22 cellular contexts compared by ENCODE assay signal in the genomic region with DNA sequence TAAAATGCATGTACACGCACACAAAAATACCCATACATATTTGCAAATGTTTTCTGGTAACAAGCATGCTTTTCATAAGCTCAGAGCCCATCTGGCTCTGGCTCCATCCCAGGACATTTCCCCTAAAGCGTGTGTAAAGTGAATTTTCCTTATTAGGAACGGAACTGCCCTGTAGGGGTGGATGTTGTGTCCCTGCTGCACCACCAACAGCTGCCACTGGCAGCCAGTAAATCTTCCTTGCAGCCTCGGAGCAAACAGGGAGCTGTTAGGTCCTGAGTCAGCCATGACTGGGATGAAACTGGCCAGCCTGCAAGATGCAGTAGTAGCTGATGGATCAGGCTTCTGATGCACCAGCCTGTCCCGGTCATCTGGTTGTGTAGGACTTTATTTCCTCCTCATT.
A peak's percentile ranks its signal among the peaks of the same experiment; 100 is the strongest.
DNase-seq lines count a peak whose midpoint lies in the region; ATAC-seq, FAIRE-seq and TF ChIP-seq lines count a peak whose summit lies in the region.
"Had no signal": no experiment of that assay in that cellular context is flagged by ENCODE, and none has a peak within 500 bp of the region (broad histone marks: within the 10 kb centered on the region; RNA-seq: fewer than 3 reads in every experiment).

No MANE protein-coding gene starts in this region.

- no peak for FAIRE-seq in GM12891 (lab: Jason Lieb, UNC)
- FAIRE-seq: GM12878 had no signal

- H3K36me3 ChIP-seq in BE2C: no peaks in the 10 kb centered on the region
- H3K36me3 ChIP-seq: HAP-1, SJSA1 had no signal

- DNase-seq in BE2C: peak; percentile 34
- DNase-seq in HEK293T (ENCODE audit: extremely low spot score): peak; percentile 21
- DNase-seq in iPS-NIHi7 (ENCODE audit: extremely low spot score): peak; percentile 76
- no peak for DNase-seq in NCI-H748 (lab: John Stamatoyannopoulos, UW; ENCODE audit: unreplicated experiment)
- no peak for DNase-seq in NCI-H2107 (lab: John Stamatoyannopoulos, UW)
- no peak for DNase-seq in NCI-H1930 (lab: John Stamatoyannopoulos, UW)
- DNase-seq in GM12891 (ENCODE audit: insufficient read length, low spot score): no peak
- DNase-seq: activated CD4-positive, alpha-beta T cell treated with anti-CD3 and anti-CD28 coated beads for 4 hours; activated effector memory CD4-positive, alpha-beta T cell treated with anti-CD3 and anti-CD28 coated beads, Interleukin-2, amount 50 U/mL, for 16 hours; CD8-positive, alpha-beta memory T cell; GDM1; KG1; NCI-H1105; occipital lobe; stimulated activated CD4-positive, alpha-beta T cell treated with anti-CD3 and anti-CD28 coated beads, Interleukin-2, amount 100 ng/mL, for 24 hours; T1000 had no signal

- H3K4me1 ChIP-seq in BE2C: no peaks in the 10 kb centered on the region; the same call in none of the 2 replicates
- H3K4me1 ChIP-seq: HAP-1, SJSA1 had no signal

- no peak overlapping the region for H3K4me3 ChIP-seq in BE2C (ENCODE audit: low read depth, low read length)
- H3K4me3 ChIP-seq: GM12878, HAP-1, SJSA1 had no signal

- peak; percentile 23; the same call in 1 of the 2 replicates for TF ChIP-seq CTCF in BE2C (IDR thresholded peaks at IDR 0.05; ENCODE audit: low read depth, low read length)

- CTCF ChIA-PET in HEK293T (lab: Yijun Ruan, JAX): no interaction called here

- H3K9me3 ChIP-seq in BE2C: no peaks in the 10 kb centered on the region
- H3K9me3 ChIP-seq: HAP-1, SJSA1 had no signal

- POLR2A ChIA-PET in HEK293T (lab: Yijun Ruan, JAX): no interaction called here

- TF ChIP-seq POLR2A in GM12891 (IDR thresholded peaks at IDR 0.05; ENCODE audit: low read depth, low read length): no peak

- ATAC-seq in SK-N-SH treated with all-trans-retinoic acid at 6 μM for 48 hours: no peak
- ATAC-seq: GM12878, left lobe of liver, sciatic nerve had no signal

- H3K27me3 ChIP-seq in BE2C: no peaks in the 10 kb centered on the region
- H3K27me3 ChIP-seq: SJSA1 had no signal

TF ChIP-seq in HEK293T, 16 proteins besides CTCF, POLR2A, EP300 and RAD21:
- TF ChIP-seq FOXA1 (IDR thresholded peaks at IDR 0.05): no peak
- 0 out of 2 replicates have a peak, but pooled peaks have one; percentile 9 for TF ChIP-seq PKNOX1 (IDR thresholded peaks at IDR 0.05)
TF ChIP-seq in HEK293T: peak in this region for 1.

TF ChIP-seq in SK-N-SH treated with all-trans-retinoic acid at 6 μM for 48 hours, 23 proteins besides CTCF, POLR2A, EP300 and RAD21:
- no peak for TF ChIP-seq ZC3H10 (CRISPR knock-in tag; IDR thresholded peaks at IDR 0.05)
- 0 out of 2 replicates have a peak, but pooled peaks have one; percentile 31 for TF ChIP-seq ZNF8 (CRISPR knock-in tag; IDR thresholded peaks at IDR 0.05)
- TF ChIP-seq TOX (CRISPR knock-in tag; IDR thresholded peaks at IDR 0.05; ENCODE audit: borderline replicate concordance): no peak
- TF ChIP-seq POU6F1 (CRISPR knock-in tag; IDR thresholded peaks at IDR 0.05; ENCODE audit: borderline replicate concordance, low read depth): no peak
- TF ChIP-seq ZFP30 (CRISPR knock-in tag; IDR thresholded peaks at IDR 0.05): no peak

TF ChIP-seq in GM12891, 5 proteins besides CTCF, POLR2A, EP300 and RAD21:
- TF ChIP-seq POU2F2 (IDR thresholded peaks at IDR 0.05; ENCODE audit: low read depth, low read length): no peak
- no peak for TF ChIP-seq POLR2AphosphoS5 (IDR thresholded peaks at IDR 0.05; ENCODE audit: low read depth, low read length)
- no peak for TF ChIP-seq TAF1 (IDR thresholded peaks at IDR 0.05; ENCODE audit: low read depth, low read length)
- no peak for TF ChIP-seq PAX5 (IDR thresholded peaks at IDR 0.05; ENCODE audit: insufficient read depth, low read length, severe bottlenecking)
- no peak for TF ChIP-seq SPI1 (IDR thresholded peaks at IDR 0.05; ENCODE audit: low read depth, low read length)

Comparison
In these comparisons a context has a peak if more than half of its experiments do, and no peak if none do; other contexts are left out.
1. DNase-seq: peak in BE2C (single experiment), HEK293T (single experiment) and iPS-NIHi7 (single experiment); none in NCI-H748 (single experiment), NCI-H2107 (single experiment), NCI-H1930 (0 of 2) and GM12891 (single experiment).